ENCODE assay signal across 11 cellular contexts in genomic region chr5:111494350-111494999, GRCh38. TPM values are rescaled to one million over a fixed set of nuclear protein-coding genes. Genes with fewer than 3 reads are reported as not detected.
DNase-seq lines count a peak whose midpoint lies in the region; ATAC-seq and TF ChIP-seq lines count a peak whose summit lies in the region.
"Had no signal": no experiment of that assay in that cellular context is flagged by ENCODE, and none has a peak within 500 bp of the region (broad histone marks: within the 10 kb centered on the region; RNA-seq: fewer than 3 reads in every experiment).

No MANE protein-coding gene starts in this region.

- no peaks in the 10 kb centered on the region for H3K27me3 Mint-ChIP-seq in activated CD8-positive, alpha-beta memory T cell treated with anti-CD3 and anti-CD28 coated beads, Interleukin-2, amount 10 ng/mL, durations not matched to agents 7 days and 5 days
- H3K27me3 Mint-ChIP-seq in osteocyte (ENCODE audit: unreplicated experiment): no peaks in the 10 kb centered on the region

- TF ChIP-seq CTCF in osteocyte (IDR thresholded peaks at IDR 0.05): no peak

- no peak for DNase-seq in activated CD8-positive, alpha-beta memory T cell treated with anti-CD3 and anti-CD28 coated beads, Interleukin-2, amount 10 ng/mL, durations not matched to agents 7 days and 5 days
- no peak for DNase-seq in activated CD8-positive, alpha-beta memory T cell treated with anti-CD3 and anti-CD28 coated beads, Interleukin-2, amount 50 U/mL, for 4 hours
- DNase-seq in amniotic epithelial cell (ENCODE audit: low read depth): peak; percentile 21
- DNase-seq in osteocyte (ENCODE audit: extremely low spot score, unreplicated experiment): no peak
- DNase-seq in left ventricle myocardium superior: no peak
- no peak for DNase-seq in EL
- DNase-seq in globus pallidus (ENCODE audit: low spot score): no peak
- DNase-seq: activated CD4-positive, CD25-positive, alpha-beta regulatory T cell treated with anti-CD3 and anti-CD28 coated beads, Interleukin-2, amount 50 U/mL, for 72 hours; NCI-H1930; spleen had no signal

- peaks cover 56% of the 10 kb centered on the region for H3K36me3 ChIP-seq in HUES64 (ENCODE audit: insufficient read depth, low read length)

- no peaks in the 10 kb centered on the region for H3K9me3 ChIP-seq in HUES64 (ENCODE audit: insufficient read depth, low read depth, low read length)
- H3K9me3 ChIP-seq: spleen had no signal

- intact Hi-C loops in left ventricle myocardium superior (cut with micrococcal nuclease): no loop called here

- peaks cover 17% of the 10 kb centered on the region for H3K4me1 Mint-ChIP-seq in activated CD8-positive, alpha-beta memory T cell treated with anti-CD3 and anti-CD28 coated beads, Interleukin-2, amount 10 ng/mL, durations not matched to agents 7 days and 5 days
- peaks cover 11% of the 10 kb centered on the region for H3K4me1 Mint-ChIP-seq in osteocyte (ENCODE audit: unreplicated experiment)

- peaks cover 56% of the 10 kb centered on the region for H3K36me3 Mint-ChIP-seq in activated CD8-positive, alpha-beta memory T cell treated with anti-CD3 and anti-CD28 coated beads, Interleukin-2, amount 10 ng/mL, durations not matched to agents 7 days and 5 days
- H3K36me3 Mint-ChIP-seq in osteocyte (ENCODE audit: unreplicated experiment): peaks cover 18% of the 10 kb centered on the region

- no peak overlapping the region for H3K9ac ChIP-seq in HUES64 (ENCODE audit: low read depth, low read length)

- ATAC-seq in activated CD8-positive, alpha-beta memory T cell treated with anti-CD3 and anti-CD28 coated beads, Interleukin-2, amount 10 ng/mL, durations not matched to agents 7 days and 5 days: no peak
- ATAC-seq in left ventricle myocardium superior: no peak

- CTCF ChIA-PET in activated CD8-positive, alpha-beta memory T cell treated with anti-CD3 and anti-CD28 coated beads, Interleukin-2, amount 10 ng/mL, durations not matched to agents 7 days and 5 days (lab: Charles Lee): interaction anchor here (0.6 to 0.7 kb wide), 2 partner anchors 263 to 312 kb away, joined by 3 read pairs; partner anchors contain the start of gene NREP

- no peaks in the 10 kb centered on the region for H3K9me3 Mint-ChIP-seq in activated CD8-positive, alpha-beta memory T cell treated with anti-CD3 and anti-CD28 coated beads, Interleukin-2, amount 10 ng/mL, durations not matched to agents 7 days and 5 days (ENCODE audit: low read depth)
- no peaks in the 10 kb centered on the region for H3K9me3 Mint-ChIP-seq in osteocyte (ENCODE audit: unreplicated experiment)

- H3K27ac ChIP-seq in HUES64 (ENCODE audit: low read depth, low read length): peak overlapping the region; percentile 26; the same call in 1 of the 2 replicates
- H3K27ac ChIP-seq: spleen had no signal

- 0 out of 2 replicates have a peak, but pooled peaks cover 8% of the 10 kb centered on the region for H3K4me1 ChIP-seq in HUES64 (ENCODE audit: insufficient read depth, low read length)

- WGBS in HUES64: 95% methylated on average over 2 of the region's 2 CpGs

- H3K27ac Mint-ChIP-seq in activated CD8-positive, alpha-beta memory T cell treated with anti-CD3 and anti-CD28 coated beads, Interleukin-2, amount 10 ng/mL, durations not matched to agents 7 days and 5 days: peak overlapping the region; percentile 36
- peak overlapping the region; percentile 56 for H3K27ac Mint-ChIP-seq in osteocyte (ENCODE audit: unreplicated experiment)

- no peak overlapping the region for H3K4me3 ChIP-seq in HUES64 (ENCODE audit: low read length)
- H3K4me3 ChIP-seq: spleen had no signal

- no peaks in the 10 kb centered on the region for H3K27me3 ChIP-seq in HUES64 (ENCODE audit: insufficient read depth, low read length)
- H3K27me3 ChIP-seq: spleen had no signal

- no peak overlapping the region for H3K4me3 Mint-ChIP-seq in activated CD8-positive, alpha-beta memory T cell treated with anti-CD3 and anti-CD28 coated beads, Interleukin-2, amount 10 ng/mL, durations not matched to agents 7 days and 5 days
- H3K4me3 Mint-ChIP-seq in osteocyte (ENCODE audit: unreplicated experiment): no peak overlapping the region

RNA-seq across cellular contexts. Expression of gene STARD4, which starts 17.9 kb away (rescaled TPM):
- 10 to 100 TPM; 58.3 to 77.7 TPM for total RNA-seq in activated CD8-positive, alpha-beta memory T cell treated with anti-CD3 and anti-CD28 coated beads, Interleukin-2, amount 10 ng/mL, durations not matched to agents 7 days and 5 days
- polyA plus RNA-seq in HUES64 (2013, experiment 1 of 2): 45.3 TPM
- 52.3 TPM for polyA plus RNA-seq in HUES64 (2013, experiment 2 of 2)
- total RNA-seq in osteocyte: 24.8 and 29.7 TPM in 2 replicates
- total RNA-seq in left ventricle myocardium superior: 3.8 TPM
